In the genomic region with DNA sequence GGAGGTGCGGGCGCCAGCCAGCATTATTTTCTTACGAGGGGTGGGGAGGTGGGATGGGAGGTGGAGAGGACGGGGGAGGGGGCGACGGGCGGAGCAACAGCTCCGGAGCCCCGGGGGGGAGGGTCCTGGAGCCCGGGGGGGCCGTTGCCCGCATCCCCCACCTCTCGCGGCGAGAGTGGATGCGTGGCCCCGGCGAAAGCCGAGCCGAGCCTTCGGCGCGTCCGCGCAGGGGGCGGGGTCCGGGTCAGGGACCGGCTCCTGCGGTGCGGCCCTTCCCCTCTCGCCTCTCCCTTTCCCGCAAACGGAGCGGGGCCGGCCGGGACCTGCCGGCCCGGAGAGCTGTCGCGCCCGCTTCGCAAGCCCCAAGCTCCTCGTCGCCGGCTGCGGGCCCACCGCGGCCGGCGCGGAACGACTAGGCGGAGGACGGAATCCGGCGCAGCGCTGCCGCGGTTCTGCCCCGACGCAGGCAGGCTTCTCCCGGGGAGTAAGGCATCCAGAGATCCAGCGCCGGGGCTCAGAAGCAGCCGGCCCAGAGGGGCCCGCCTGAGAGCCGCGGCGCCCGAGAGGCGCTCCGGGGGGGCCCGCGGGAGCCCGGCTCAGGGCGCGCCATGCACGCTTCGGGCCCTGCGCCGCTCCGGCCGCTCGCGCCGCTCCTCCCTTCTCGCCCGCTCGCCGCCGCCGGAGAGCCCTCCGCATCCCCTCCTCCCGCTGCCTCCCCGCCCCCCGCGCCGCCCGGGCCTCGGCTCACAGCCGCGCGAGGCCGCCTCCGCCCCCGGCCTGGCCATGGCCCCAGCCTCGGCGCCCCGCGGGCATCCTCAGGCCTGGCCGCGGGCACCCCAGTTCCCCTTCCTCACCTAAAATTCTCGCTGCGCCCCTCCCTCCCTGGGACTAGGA, we compare ENCODE assay signal across 9 cellular contexts. TPM values are rescaled to one million over a fixed set of nuclear protein-coding genes. Genes with fewer than 3 reads are reported as not detected.
DNase-seq lines count a peak whose midpoint lies in the region; ATAC-seq and TF ChIP-seq lines count a peak whose summit lies in the region.
"Had no signal": no experiment of that assay in that cellular context is flagged by ENCODE, and none has a peak within 500 bp of the region (broad histone marks: within the 10 kb centered on the region; RNA-seq: fewer than 3 reads in every experiment).

No MANE protein-coding gene starts in this region.

- H3K27me3 Mint-ChIP-seq in CD8-positive, alpha-beta T cell (ENCODE audit: low read depth), result peaks cover 52% of the 10 kb centered on the region

- H3K9me3 Mint-ChIP-seq in CD8-positive, alpha-beta T cell, result no peaks in the 10 kb centered on the region
- no peaks in the 10 kb centered on the region for H3K9me3 Mint-ChIP-seq in stimulated activated effector memory CD8-positive, alpha-beta T cell treated with anti-CD3 and anti-CD28 coated beads, Interleukin-12 subunit alpha, Interleukin-12 subunit beta, amount 100 ng/mL, for 72 hours
- H3K9me3 Mint-ChIP-seq: IgD-negative memory B cell had no signal

- H3K9me3 ChIP-seq in CD8-positive, alpha-beta T cell (ENCODE audit: low read length), result no peaks in the 10 kb centered on the region

- no peak overlapping the region for H3K27ac ChIP-seq in CD8-positive, alpha-beta T cell (ENCODE audit: low read depth, low read length)

- no peaks in the 10 kb centered on the region for H3K36me3 Mint-ChIP-seq in CD8-positive, alpha-beta T cell
- H3K36me3 Mint-ChIP-seq in stimulated activated effector memory CD8-positive, alpha-beta T cell treated with anti-CD3 and anti-CD28 coated beads, Interleukin-12 subunit alpha, Interleukin-12 subunit beta, amount 100 ng/mL, for 72 hours, result peaks cover under 1% of the 10 kb centered on the region
- H3K36me3 Mint-ChIP-seq: IgD-negative memory B cell had no signal

- no peaks in the 10 kb centered on the region for H3K36me3 ChIP-seq in CD8-positive, alpha-beta T cell (ENCODE audit: insufficient read depth, low read length)

- peaks cover 5% of the 10 kb centered on the region for H3K4me1 Mint-ChIP-seq in CD8-positive, alpha-beta T cell (ENCODE audit: low read depth)
- H3K4me1 Mint-ChIP-seq in stimulated activated effector memory CD8-positive, alpha-beta T cell treated with anti-CD3 and anti-CD28 coated beads, Interleukin-12 subunit alpha, Interleukin-12 subunit beta, amount 100 ng/mL, for 72 hours, result no peaks in the 10 kb centered on the region

- no peak overlapping the region for H3K27ac Mint-ChIP-seq in CD8-positive, alpha-beta T cell
- H3K27ac Mint-ChIP-seq in stimulated activated effector memory CD8-positive, alpha-beta T cell treated with anti-CD3 and anti-CD28 coated beads, Interleukin-12 subunit alpha, Interleukin-12 subunit beta, amount 100 ng/mL, for 72 hours, result no peak overlapping the region

- H3K4me1 ChIP-seq in CD8-positive, alpha-beta T cell (ENCODE audit: insufficient read depth, low read length), result no peaks in the 10 kb centered on the region

- CTCF ChIA-PET in CD8-positive, alpha-beta T cell (lab: Charles Lee), result interaction anchor here (0.5 to 1.8 kb wide), 6 partner anchors 9 to 117 kb away, joined by 3 to 12 read pairs (median 3); no protein-coding TSS in a partner anchor

- H3K4me3 ChIP-seq in CD8-positive, alpha-beta T cell (ENCODE audit: low read depth, low read length), result peak overlapping the region; percentile 43
- H3K4me3 ChIP-seq in cardiac fibroblast (replicated peaks in 1 of 2; ENCODE audit: low read depth in 2 of 2, low read length in 2 of 2), result peak overlapping the region; percentile 49 to 59

- TF ChIP-seq CTCF in CD8-positive, alpha-beta T cell (IDR thresholded peaks at IDR 0.05), result no peak
- TF ChIP-seq CTCF in cardiac fibroblast (IDR thresholded peaks at IDR 0.05; ENCODE audit: low read depth, low read length), result no peak

- ATAC-seq in CD8-positive, alpha-beta T cell, result peak; percentile 24
- peak; percentile 62 for ATAC-seq in left colon
- peak; percentile 34 for ATAC-seq in stimulated activated effector memory CD8-positive, alpha-beta T cell treated with anti-CD3 and anti-CD28 coated beads, Interleukin-12 subunit alpha, Interleukin-12 subunit beta, amount 100 ng/mL, for 72 hours

- POLR2A ChIA-PET in CD8-positive, alpha-beta T cell (lab: Charles Lee), result interaction anchor here (0.6 kb wide), 1 partner anchor 205 kb away, joined by 3 read pairs; no protein-coding TSS in a partner anchor

- peak overlapping the region; percentile 62 for H3K4me3 Mint-ChIP-seq in CD8-positive, alpha-beta T cell
- H3K4me3 Mint-ChIP-seq in stimulated activated effector memory CD8-positive, alpha-beta T cell treated with anti-CD3 and anti-CD28 coated beads, Interleukin-12 subunit alpha, Interleukin-12 subunit beta, amount 100 ng/mL, for 72 hours, result peak overlapping the region; percentile 58

- DNase-seq in CD8-positive, alpha-beta T cell, result no peak
- DNase-seq in HK-2 (ENCODE audit: unreplicated experiment), result peak; percentile 27
- DNase-seq in cardiac fibroblast (ENCODE audit: low read depth in 2 of 2), result peak; percentile 6 to 18
- peak in 1 of 2 donors; percentile 42 for DNase-seq in left colon
- peak; percentile 8 to 52 for DNase-seq in stimulated activated effector memory CD8-positive, alpha-beta T cell treated with anti-CD3 and anti-CD28 coated beads, Interleukin-12 subunit alpha, Interleukin-12 subunit beta, amount 100 ng/mL, for 72 hours (ENCODE audit: low spot score in 2 of 2)
- no peak for DNase-seq in NCI-H187 treated with DMSO at 0.1 percent for 48 hours (lab: John Stamatoyannopoulos, UW)
- no peak for DNase-seq in RKO (ENCODE audit: low spot score)
- no peak for DNase-seq in NCI-H774 (lab: John Stamatoyannopoulos, UW)

- intact Hi-C loops in CD8-positive, alpha-beta T cell (cut with DNase I, micrococcal nuclease), result loop anchor here (2.0 to 5.0 kb wide), 3 partner anchors 109 to 1902 kb away; a partner anchor contains a TSS
- intact Hi-C loops in left colon (cut with DNase I, micrococcal nuclease), result no loop called here

- peaks cover 22% of the 10 kb centered on the region for H3K27me3 ChIP-seq in CD8-positive, alpha-beta T cell (ENCODE audit: insufficient read depth, low read length)

RNA-seq across cellular contexts. Expression of a gene that starts 0.4 kb away (rescaled TPM):
- total RNA-seq in CD8-positive, alpha-beta T cell, result not detected
- 10 to 100 TPM in 1 of 2 donors, 1 to 10 TPM in 1; 4.5 to 17.4 TPM for total RNA-seq in left colon

Comparison
In these comparisons a context has a peak if more than half of its experiments do, and no peak if none do; other contexts are left out.
1. DNase-seq: peak in HK-2 (single experiment), cardiac fibroblast (2 of 2) and stimulated activated effector memory CD8-positive, alpha-beta T cell treated with anti-CD3 and anti-CD28 coated beads, Interleukin-12 subunit alpha, Interleukin-12 subunit beta, amount 100 ng/mL, for 72 hours (2 of 2); none in CD8-positive, alpha-beta T cell (0 of 7), NCI-H187 treated with DMSO at 0.1 percent for 48 hours (single experiment), RKO (single experiment) and NCI-H774 (single experiment).
2. RNA of a gene that starts 0.4 kb away (total RNA-seq): 4.5 to 17.4 TPM in left colon; not detected in CD8-positive, alpha-beta T cell; every median in the first group is over 4 times any median in the second.
3. intact Hi-C loops: an anchor here in CD8-positive, alpha-beta T cell (2.0 to 5.0 kb wide); none called in left colon.
4. Peak in every context shown above with its lines, with median percentiles within 50 percentile points of each other: ATAC-seq.